In the genomic region with DNA sequence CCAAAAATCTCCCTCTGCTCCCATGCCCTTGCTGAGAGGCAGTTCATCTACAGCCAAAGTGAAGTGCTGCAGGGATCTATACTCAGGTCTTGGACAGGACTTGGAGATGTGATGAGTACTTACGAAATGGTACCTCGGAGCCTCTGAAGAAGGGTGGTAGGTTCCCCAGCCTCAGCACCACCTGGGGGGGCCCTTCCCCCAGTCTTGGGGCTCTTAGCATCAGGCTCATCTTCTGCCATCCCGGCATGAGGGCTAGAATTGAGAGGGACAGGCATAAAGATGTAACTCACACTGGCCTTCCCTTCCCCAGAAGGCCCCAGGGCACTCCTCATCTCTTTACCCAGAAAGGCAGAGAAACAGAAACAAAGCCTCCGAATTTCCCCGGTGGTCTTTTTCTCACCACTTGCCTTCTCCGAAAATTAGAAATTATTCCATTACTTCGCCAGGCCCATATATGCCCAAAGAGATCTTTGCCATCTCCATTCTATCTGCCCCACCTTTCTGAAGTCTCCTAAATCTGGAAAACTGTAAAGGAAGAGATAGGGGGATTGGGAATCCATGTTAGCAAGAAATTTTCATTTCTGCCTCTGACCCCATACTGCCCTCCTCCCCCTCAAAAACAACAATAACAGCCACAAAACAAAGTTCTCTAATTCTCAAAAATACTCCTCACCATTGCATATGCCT, we compare ENCODE assay signal across 8 cellular contexts. TPM values are rescaled to one million over a fixed set of nuclear protein-coding genes. Genes with fewer than 3 reads are reported as not detected.
DNase-seq lines count a peak whose midpoint lies in the region; ATAC-seq, FAIRE-seq and TF ChIP-seq lines count a peak whose summit lies in the region.

No MANE protein-coding gene starts in this region.

- peak overlapping the region; percentile 94 for H3K9ac ChIP-seq in GM12878 (ENCODE audit: control insufficient read depth, insufficient read depth, low read length)

- peaks cover 35% of the 10 kb centered on the region for H3K4me1 Mint-ChIP-seq in activated T-cell treated with anti-CD3 and anti-CD28 coated beads, Interleukin-2, amount 50 U/mL, for 24 hours (ENCODE audit: low read depth)

- no peak overlapping the region for H2AFZ ChIP-seq in GM12878 (ENCODE audit: control insufficient read depth, low read depth, low read length)

- WGBS in GM12878 (ENCODE audit: insufficient coverage, insufficient replicate concordance, low lambda C conversion rate, missing lambda C conversion rate), result 3% methylated on average over 7 of the region's 7 CpGs
- 29 to 36% methylated on average over 5 to 7 of the region's 7 CpGs for WGBS in tibial nerve, 2 donors

- SMC1A ChIA-PET in GM12878 (lab: Charles Lee; ENCODE audit: uncharacterized antibody, unreplicated experiment), result interaction anchor here (0.7 to 2.7 kb wide), 3 partner anchors 19 to 45 kb away, joined by 3 to 13 read pairs (median 10); a partner anchor contains a TSS

- H3K4me3 ChIP-seq in GM12878 (peak overlapping the region; percentile 81), lower lobe of right lung (peak overlapping the region; percentile 77), tibial nerve (peak overlapping the region; percentile 62 to 77 (median 70))

- ATAC-seq in GM12878 (no peak; the same call in none of the 3 replicates), lower lobe of right lung (no peak), esophagus mucosa (no peak)

- TF ChIP-seq EP300 in GM12878 (IDR thresholded peaks at IDR 0.05; ENCODE audit: borderline replicate concordance in 1 of 2, control insufficient read depth in 1 of 2, low read depth in 2 of 2, low read length in 2 of 2) (no peak), tibial nerve (IDR thresholded peaks at IDR 0.05) (no peak)

- H3K4me2 ChIP-seq in GM12878 (ENCODE audit: control insufficient read depth, insufficient read depth), result peak overlapping the region; percentile 98

- RAD21 ChIA-PET in GM12878 (lab: Charles Lee; ENCODE audit: unreplicated experiment), result interaction anchor here (1.0 to 2.2 kb wide), 4 partner anchors 45 to 98 kb away, joined by 3 to 9 read pairs (median 4); a partner anchor contains a TSS

- TF ChIP-seq RAD21 in GM12878 (IDR thresholded peaks at IDR 0.05; ENCODE audit: insufficient read depth, low read depth, low read length), result peak; percentile 26; the same call in 1 of the 2 replicates

- no peak for TF ChIP-seq POLR2A in GM12878 (IDR thresholded peaks at IDR 0.05; ENCODE audit: low read depth, low read length)
- no peak for TF ChIP-seq POLR2A in tibial nerve (IDR thresholded peaks at IDR 0.05)

- no peaks in the 10 kb centered on the region; the same call in 2 of the 3 replicates for H3K9me3 ChIP-seq in GM12878 (replicated peaks; ENCODE audit: control insufficient read depth, insufficient read depth, low read length)
- H3K9me3 ChIP-seq in lower lobe of right lung, result no peaks in the 10 kb centered on the region
- H3K9me3 ChIP-seq in tibial nerve, result no peaks in the 10 kb centered on the region

- in situ Hi-C loops in GM12878 (cut with MboI), result no loop called here

- TF ChIP-seq CTCF in GM12878 (IDR thresholded peaks at IDR 0.05 in 2 of 3, conservative IDR thresholded peaks at IDR 0.05 in 1 of 3; ENCODE audit: control insufficient read depth in 2 of 3, extremely low read depth in 1 of 3, insufficient read depth in 1 of 3, low read depth in 3 of 3, low read length in 3 of 3) (peak in 1 of 3 experiments; percentile 35; a peak in 1 of 6 replicates), lower lobe of right lung (IDR thresholded peaks at IDR 0.05) (no peak), tibial nerve (IDR thresholded peaks at IDR 0.05) (no peak), GM20000 (IDR thresholded peaks at IDR 0.05; ENCODE audit: extremely low read depth, missing control alignments) (no peak)

- H3K36me3 Mint-ChIP-seq in activated T-cell treated with anti-CD3 and anti-CD28 coated beads, Interleukin-2, amount 50 U/mL, for 24 hours (ENCODE audit: low read depth), result peaks cover 48% of the 10 kb centered on the region

- CTCF ChIA-PET in GM12878 (lab: Yijun Ruan, JAX), result interaction anchor here (1.6 to 8.9 kb wide), 4 partner anchors 19 to 98 kb away, joined by 6 to 164 read pairs (median 8); a partner anchor contains a TSS

- peaks cover 23% of the 10 kb centered on the region for H3K79me2 ChIP-seq in GM12878 (ENCODE audit: control insufficient read depth, insufficient read depth, low read length)

- H3K27ac ChIP-seq in GM12878 (ENCODE audit: control insufficient read depth, insufficient read depth) (peak overlapping the region; percentile 99), lower lobe of right lung (peak overlapping the region; percentile 90), tibial nerve (peak overlapping the region; percentile 88 to 94 (median 92))

- TSS peak; percentile 86 for BruUV-seq in GM12878 (replicated peaks; lab: Mats Ljungman, UMichigan)

- no peak for FAIRE-seq in GM12878 (lab: Jason Lieb, UNC)

- H3K4me1 ChIP-seq in GM12878 (ENCODE audit: control insufficient read depth, insufficient read depth, low read length) (peaks cover 7% of the 10 kb centered on the region), lower lobe of right lung (peaks cover 17% of the 10 kb centered on the region), tibial nerve (peaks cover 0 to 21% (median 9%) of the 10 kb centered on the region in 4 donors)

- intact Hi-C loops in GM12878 (cut with micrococcal nuclease; ENCODE audit: unreplicated experiment) (loop anchor here (1.0 to 2.0 kb wide), 2 partner anchors 53 to 65 kb away; a partner anchor contains a TSS), lower lobe of right lung (cut with DNase I) (no loop called here)

- H3K9me3 Mint-ChIP-seq in activated T-cell treated with anti-CD3 and anti-CD28 coated beads, Interleukin-2, amount 50 U/mL, for 24 hours, result no peaks in the 10 kb centered on the region

- peak overlapping the region; percentile 96 for H3K4me3 Mint-ChIP-seq in activated T-cell treated with anti-CD3 and anti-CD28 coated beads, Interleukin-2, amount 50 U/mL, for 24 hours

- H3K36me3 ChIP-seq in GM12878 (ENCODE audit: control insufficient read depth in 2 of 2, insufficient read depth in 2 of 2, low read length in 1 of 2) (peaks cover 14 to 19% of the 10 kb centered on the region in 2 experiments), lower lobe of right lung (peaks cover 34% of the 10 kb centered on the region), tibial nerve (peaks cover 0 to 35% (median 19%) of the 10 kb centered on the region in 3 donors)

- peak; percentile 38 for DNase-seq in activated T-cell treated with anti-CD3 and anti-CD28 coated beads, Interleukin-2, amount 50 U/mL, for 24 hours
- DNase-seq in activated T-cell treated with anti-CD3 and anti-CD28 coated beads, Interleukin-2, amount 50 U/mL, for 1 hour, result no peak
- DNase-seq in GM12878 (ENCODE audit: low read depth, low spot score) (no peak), lower lobe of right lung (no peak), tibial nerve (ENCODE audit: low spot score in 2 of 2) (no peak), NCI-H1694 (lab: John Stamatoyannopoulos, UW) (no peak), GM20000 (ENCODE audit: low spot score) (no peak)

- H3K27ac Mint-ChIP-seq in activated T-cell treated with anti-CD3 and anti-CD28 coated beads, Interleukin-2, amount 50 U/mL, for 24 hours, result peak overlapping the region; percentile 99

- no peaks in the 10 kb centered on the region for H3K27me3 Mint-ChIP-seq in activated T-cell treated with anti-CD3 and anti-CD28 coated beads, Interleukin-2, amount 50 U/mL, for 24 hours

- no peaks in the 10 kb centered on the region for H4K20me1 ChIP-seq in GM12878 (ENCODE audit: control insufficient read depth, insufficient read depth)

- POLR2A ChIA-PET in GM12878 (lab: Charles Lee), result interaction anchor here (0.7 to 10.9 kb wide), 4 partner anchors 10 to 284 kb away, joined by 3 to 110 read pairs (median 4); a partner anchor contains a TSS

- H3K27me3 ChIP-seq in GM12878 (replicated peaks in 1 of 2; ENCODE audit: control insufficient read depth in 2 of 2, insufficient read depth in 2 of 2, low read length in 1 of 2) (no peaks in the 10 kb centered on the region), lower lobe of right lung (ENCODE audit: low read depth) (no peaks in the 10 kb centered on the region), tibial nerve (no peaks in the 10 kb centered on the region)

RNA-seq across cellular contexts. Expression of a gene that starts 0.8 kb away (rescaled TPM):
- total RNA-seq in GM12878 (2013; cell fraction: nucleolus; rRNA removed), result 130 and 156 TPM in 2 replicates
- total RNA-seq in GM12878 (2014; rRNA removed), result 119 and 129 TPM in 2 replicates
- total RNA-seq in GM12878 (2014; rRNA removed; fragmentation: Illumina TruSeq; extraction: Trizol), result 136 and 138 TPM in 2 replicates
- 119 and 138 TPM in 2 replicates for total RNA-seq in GM12878 (2021)
- polyA plus RNA-seq in GM12878 (2011; ENCODE audit: low read depth), result 102 TPM
- polyA plus RNA-seq in GM12878 (2011; rRNA removed), result 128 and 155 TPM in 2 replicates
- 101 and 106 TPM in 2 replicates for polyA plus RNA-seq in GM12878 (2011; cell fraction: cytosol; rRNA removed)
- polyA plus RNA-seq in GM12878 (2011; cell fraction: nucleus; rRNA removed), result 201 and 290 TPM in 2 replicates
- 81.1 and 81.7 TPM in 2 replicates for polyA plus RNA-seq in GM12878 (2012)
- polyA plus RNA-seq in GM12878 (2014; fragmentation: Illumina TruSeq; extraction: Trizol), result 198 and 209 TPM in 2 replicates
- polyA plus RNA-seq in GM12878 (2014; fragmentation: Nextera tagmentation; extraction: Ambion mirVana), result 10 to 100 TPM; 14.1 to 18.4 TPM
- polyA plus RNA-seq in GM12878 (2014; rRNA removed), result 129 and 134 TPM in 2 replicates
- polyA plus RNA-seq in GM12878 (2016; fragmentation: Nextera tagmentation; extraction: Ambion mirVana), result 10 to 100 TPM; 76.1 to 82.3 TPM
- 125 and 136 TPM in 2 replicates for polyA minus RNA-seq in GM12878 (2011; rRNA and poly(A)+ RNA removed)
- 56.4 and 58.2 TPM in 2 replicates for polyA minus RNA-seq in GM12878 (2011; cell fraction: cytosol; rRNA and poly(A)+ RNA removed)
- 58.4 and 69.9 TPM in 2 replicates for polyA minus RNA-seq in GM12878 (2011; cell fraction: nucleus; rRNA and poly(A)+ RNA removed)
- 57.6 TPM for total RNA-seq in lower lobe of right lung
- 10 to 100 TPM; 17.7 to 45.0 (median 32.8) TPM for total RNA-seq in tibial nerve
- 21.9 TPM for total RNA-seq in esophagus mucosa

RNA-seq across cellular contexts. Expression of a gene that starts 19.0 kb away (rescaled TPM):
- 68.9 and 69.2 TPM in 2 replicates for total RNA-seq in GM12878 (2013; cell fraction: nucleolus; rRNA removed)
- total RNA-seq in GM12878 (2014; rRNA removed) (46.3 and 50.0 TPM in 2 replicates), GM12878 (2014; rRNA removed; fragmentation: Illumina TruSeq; extraction: Trizol) (27.0 and 27.6 TPM in 2 replicates), GM12878 (2021) (56.8 and 58.5 TPM in 2 replicates), lower lobe of right lung (66.0 TPM), tibial nerve (100 to 1,000 TPM in 1 of 4 donors, 10 to 100 TPM in 3; 69.9 to 100 (median 72.3) TPM), esophagus mucosa (34.7 TPM)
- 29.3 TPM for polyA plus RNA-seq in GM12878 (2011; ENCODE audit: low read depth)
- polyA plus RNA-seq in GM12878 (2011; rRNA removed) (58.8 and 88.3 TPM in 2 replicates), GM12878 (2014; fragmentation: Illumina TruSeq; extraction: Trizol) (44.1 and 52.2 TPM in 2 replicates), GM12878 (2014; fragmentation: Nextera tagmentation; extraction: Ambion mirVana) (1 to 10 TPM; 3.3 to 7.2 TPM), GM12878 (2014; rRNA removed) (62.9 and 72.2 TPM in 2 replicates), GM12878 (2016; fragmentation: Nextera tagmentation; extraction: Ambion mirVana) (10 to 100 TPM; 51.2 to 53.1 TPM)
- polyA plus RNA-seq in GM12878 (2011; cell fraction: cytosol; rRNA removed), result 103 and 113 TPM in 2 replicates
- 151 and 222 TPM in 2 replicates for polyA plus RNA-seq in GM12878 (2011; cell fraction: nucleus; rRNA removed)
- 37.7 and 45.0 TPM in 2 replicates for polyA plus RNA-seq in GM12878 (2012)
- 150 and 166 TPM in 2 replicates for polyA minus RNA-seq in GM12878 (2011; rRNA and poly(A)+ RNA removed)
- 32.1 and 33.4 TPM in 2 replicates for polyA minus RNA-seq in GM12878 (2011; cell fraction: cytosol; rRNA and poly(A)+ RNA removed)
- 40.0 and 60.0 TPM in 2 replicates for polyA minus RNA-seq in GM12878 (2011; cell fraction: nucleus; rRNA and poly(A)+ RNA removed)

RNA-seq across cellular contexts. Expression of a gene that starts 26.3 kb away (rescaled TPM):
- total RNA-seq in GM12878 (2013; cell fraction: nucleolus; rRNA removed), result not detected in 2 replicates
- total RNA-seq in GM12878 (2014; rRNA removed) (not detected in 2 replicates), GM12878 (2014; rRNA removed; fragmentation: Illumina TruSeq; extraction: Trizol) (not detected in 2 replicates), GM12878 (2021) (0.41 and 0.45 TPM in 2 replicates), lower lobe of right lung (413 TPM), tibial nerve (100 to 1,000 TPM in 3 of 4 donors, 10 to 100 TPM in 1; 65.7 to 159 (median 130) TPM), esophagus mucosa (14.0 TPM)
- polyA plus RNA-seq in GM12878 (2011; ENCODE audit: low read depth), result not detected
- polyA plus RNA-seq in GM12878 (2011; rRNA removed) (not detected in 2 replicates), GM12878 (2014; fragmentation: Illumina TruSeq; extraction: Trizol) (not detected in 2 replicates), GM12878 (2014; fragmentation: Nextera tagmentation; extraction: Ambion mirVana) (not detected), GM12878 (2014; rRNA removed) (not detected in 2 replicates), GM12878 (2016; fragmentation: Nextera tagmentation; extraction: Ambion mirVana) (not detected)
- polyA plus RNA-seq in GM12878 (2011; cell fraction: cytosol; rRNA removed), result not detected in 2 replicates
- 0.13 and 0.20 TPM in 2 replicates for polyA plus RNA-seq in GM12878 (2011; cell fraction: nucleus; rRNA removed)
- polyA plus RNA-seq in GM12878 (2012), result not detected in 2 replicates
- polyA minus RNA-seq in GM12878 (2011; rRNA and poly(A)+ RNA removed), result not detected in 2 replicates
- 1.7 TPM in 1 of 2 replicates, not detected in the other for polyA minus RNA-seq in GM12878 (2011; cell fraction: cytosol; rRNA and poly(A)+ RNA removed)
- not detected in 2 replicates for polyA minus RNA-seq in GM12878 (2011; cell fraction: nucleus; rRNA and poly(A)+ RNA removed)

RNA-seq across cellular contexts. Expression of a gene that starts 53.1 kb away (rescaled TPM):
- total RNA-seq in GM12878 (2013; cell fraction: nucleolus; rRNA removed), result 58.5 and 65.0 TPM in 2 replicates
- 423 and 434 TPM in 2 replicates for total RNA-seq in GM12878 (2014; rRNA removed)
- total RNA-seq in GM12878 (2014; rRNA removed; fragmentation: Illumina TruSeq; extraction: Trizol), result 316 and 317 TPM in 2 replicates
- 348 and 359 TPM in 2 replicates for total RNA-seq in GM12878 (2021)
- 230 TPM for polyA plus RNA-seq in GM12878 (2011; ENCODE audit: low read depth)
- 278 and 418 TPM in 2 replicates for polyA plus RNA-seq in GM12878 (2011; rRNA removed)
- polyA plus RNA-seq in GM12878 (2011; cell fraction: cytosol; rRNA removed), result 665 and 683 TPM in 2 replicates
- polyA plus RNA-seq in GM12878 (2011; cell fraction: nucleus; rRNA removed), result 525 and 562 TPM in 2 replicates
- polyA plus RNA-seq in GM12878 (2012), result 329 and 345 TPM in 2 replicates
- polyA plus RNA-seq in GM12878 (2014; fragmentation: Illumina TruSeq; extraction: Trizol), result 285 and 429 TPM in 2 replicates
- 100 to 1,000 TPM; 508 to 610 TPM for polyA plus RNA-seq in GM12878 (2014; fragmentation: Nextera tagmentation; extraction: Ambion mirVana)
- polyA plus RNA-seq in GM12878 (2014; rRNA removed), result 538 and 552 TPM in 2 replicates
- 100 to 1,000 TPM; 278 to 296 TPM for polyA plus RNA-seq in GM12878 (2016; fragmentation: Nextera tagmentation; extraction: Ambion mirVana)
- 283 and 422 TPM in 2 replicates for polyA minus RNA-seq in GM12878 (2011; rRNA and poly(A)+ RNA removed)
- 99.2 and 117 TPM in 2 replicates for polyA minus RNA-seq in GM12878 (2011; cell fraction: cytosol; rRNA and poly(A)+ RNA removed)
- polyA minus RNA-seq in GM12878 (2011; cell fraction: nucleus; rRNA and poly(A)+ RNA removed), result 79.4 and 82.2 TPM in 2 replicates
- 177 TPM for total RNA-seq in lower lobe of right lung
- 100 to 1,000 TPM; 219 to 267 (median 232) TPM for total RNA-seq in tibial nerve
- total RNA-seq in esophagus mucosa, result 178 TPM

Comparison
In these comparisons a context has a peak if more than half of its experiments do, and no peak if none do; other contexts are left out.
1. RNA of a gene that starts 26.3 kb away (total RNA-seq): 413 TPM in lower lobe of right lung (single experiment), 65.7 to 159 TPM in tibial nerve and 14.0 TPM in esophagus mucosa (single experiment); 0.41 to 0.45 TPM in GM12878; every median in the first group is over 10 times any median in the second.
2. Peak in every context shown above with its lines, with median percentiles within 50 percentile points of each other: H3K27ac ChIP-seq and H3K4me3 ChIP-seq.